Comparison of ENCODE assay signal across 10 cellular contexts in the genomic region with DNA sequence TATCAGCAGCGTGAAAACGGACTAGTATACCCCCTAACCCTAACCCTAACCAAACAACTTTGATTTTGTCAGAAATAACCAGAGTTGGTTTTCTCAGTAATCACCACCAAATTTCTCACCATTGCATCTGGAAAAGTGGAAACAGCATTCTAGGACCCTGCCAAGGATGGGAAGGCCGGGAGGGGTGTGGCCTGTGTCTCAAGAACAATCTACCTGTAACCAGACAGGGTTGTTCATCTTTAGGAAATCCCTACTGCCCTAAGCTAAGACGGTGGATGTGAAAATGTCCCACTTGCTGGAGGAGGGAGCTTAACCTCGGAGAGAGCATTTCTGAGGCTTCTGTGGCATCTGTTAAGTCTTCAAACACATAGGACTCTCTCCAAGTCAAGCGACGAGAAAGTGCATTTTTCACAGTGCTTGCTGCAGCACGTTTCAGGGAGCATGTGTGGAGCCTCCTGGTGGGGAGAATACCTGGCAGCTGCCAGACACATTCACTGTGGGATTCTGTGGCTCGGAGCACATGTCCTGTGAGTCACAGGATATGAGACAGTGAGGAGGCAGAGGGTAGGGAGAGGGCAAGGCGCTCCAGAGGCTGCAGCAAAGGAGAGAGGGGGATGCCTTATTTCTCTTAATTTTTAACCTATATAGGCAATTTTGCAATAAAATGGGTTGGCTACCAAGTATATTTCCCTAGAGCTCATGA.
DNase-seq lines count a peak whose midpoint lies in the region; ATAC-seq, FAIRE-seq and TF ChIP-seq lines count a peak whose summit lies in the region.
"Had no signal": no experiment of that assay in that cellular context is flagged by ENCODE, and none has a peak within 500 bp of the region (broad histone marks: within the 10 kb centered on the region; RNA-seq: fewer than 3 reads in every experiment).

No MANE protein-coding gene starts in this region.

- peak overlapping the region; percentile 65 for H3K27ac Mint-ChIP-seq in activated T-helper 17 cell treated with anti-CD3 and anti-CD28 coated beads, Interleukin-2, amount 50 U/mL, for 72 hours
- H3K27ac Mint-ChIP-seq: memory B cell had no signal

- no peaks in the 10 kb centered on the region for H3K27me3 Mint-ChIP-seq in activated T-helper 17 cell treated with anti-CD3 and anti-CD28 coated beads, Interleukin-2, amount 50 U/mL, for 72 hours

- no peaks in the 10 kb centered on the region for H3K9me3 ChIP-seq in right cardiac atrium (ENCODE audit: control insufficient read depth, low read length)
- H3K9me3 ChIP-seq in smooth muscle cell (replicated peaks; ENCODE audit: low read depth): no peaks in the 10 kb centered on the region

- peaks cover 13% of the 10 kb centered on the region for H3K4me1 Mint-ChIP-seq in activated T-helper 17 cell treated with anti-CD3 and anti-CD28 coated beads, Interleukin-2, amount 50 U/mL, for 72 hours

- no peak overlapping the region for H3K27ac ChIP-seq in right cardiac atrium (ENCODE audit: low read length)
- H3K27ac ChIP-seq in smooth muscle cell (ENCODE audit: low read depth): peak overlapping the region; percentile 70
- H3K27ac ChIP-seq: KMS-11 had no signal

- H3K4me3 Mint-ChIP-seq in activated T-helper 17 cell treated with anti-CD3 and anti-CD28 coated beads, Interleukin-2, amount 50 U/mL, for 72 hours: peak overlapping the region; percentile 30
- H3K4me3 Mint-ChIP-seq: memory B cell had no signal

- no peaks in the 10 kb centered on the region for H3K36me3 Mint-ChIP-seq in activated T-helper 17 cell treated with anti-CD3 and anti-CD28 coated beads, Interleukin-2, amount 50 U/mL, for 72 hours (ENCODE audit: low read depth)
- H3K36me3 Mint-ChIP-seq: memory B cell had no signal

- H3F3A ChIP-seq in smooth muscle cell (ENCODE audit: low read depth): peaks cover 4% of the 10 kb centered on the region

- TF ChIP-seq CTCF in D721Med (IDR thresholded peaks at IDR 0.05; ENCODE audit: insufficient read depth, missing control alignments): peak; percentile 47
- peak; percentile 53 for TF ChIP-seq CTCF in smooth muscle cell (IDR thresholded peaks at IDR 0.05; ENCODE audit: borderline replicate concordance, insufficient read depth, poor library complexity, severe bottlenecking)

- H3K9me3 Mint-ChIP-seq in activated T-helper 17 cell treated with anti-CD3 and anti-CD28 coated beads, Interleukin-2, amount 50 U/mL, for 72 hours: no peaks in the 10 kb centered on the region
- H3K9me3 Mint-ChIP-seq: memory B cell had no signal

- no peak for FAIRE-seq in D721Med (lab: Jason Lieb, UNC)

- H3K27me3 ChIP-seq in right cardiac atrium (ENCODE audit: control insufficient read depth, insufficient read depth) (no peaks in the 10 kb centered on the region), smooth muscle cell (ENCODE audit: low read depth) (no peaks in the 10 kb centered on the region)

- H3K36me3 ChIP-seq in smooth muscle cell (ENCODE audit: low read depth): no peaks in the 10 kb centered on the region

- no peaks in the 10 kb centered on the region for H3K4me1 ChIP-seq in right cardiac atrium (ENCODE audit: control insufficient read depth, insufficient read depth, low read length)
- peaks cover 7% of the 10 kb centered on the region for H3K4me1 ChIP-seq in smooth muscle cell (ENCODE audit: low read depth)

- H3K9ac ChIP-seq in smooth muscle cell (ENCODE audit: low read depth): peak overlapping the region; percentile 41
- H3K9ac ChIP-seq: KMS-11 had no signal

- intact Hi-C loops in right cardiac atrium (cut with DNase I): no loop called here

- 38% methylated on average over 10 of the region's 10 CpGs for WGBS in right cardiac atrium
- WGBS in smooth muscle cell (ENCODE audit: low lambda C conversion rate): 29% methylated on average over 10 of the region's 10 CpGs

- no peaks in the 10 kb centered on the region for H4K20me1 ChIP-seq in smooth muscle cell (ENCODE audit: low read depth)

- DNase-seq in D721Med (ENCODE audit: insufficient read length, low spot score) (no peak), LoVo (ENCODE audit: low spot score) (peak; percentile 90), right cardiac atrium (peak in 2 of 3 donors; percentile 34 to 49), smooth muscle cell (lab: John Stamatoyannopoulos, UW; ENCODE audit: unreplicated experiment) (peak; percentile 17)
- no peak for DNase-seq in activated CD8-positive, alpha-beta memory T cell treated with anti-CD3 and anti-CD28 coated beads, Interleukin-2, amount 50 U/mL, for 4 hours
- no peak for DNase-seq in activated CD8-positive, alpha-beta memory T cell treated with anti-CD3 and anti-CD28 coated beads for 24 hours

- no peak overlapping the region for H2AFZ ChIP-seq in smooth muscle cell (ENCODE audit: low read depth)

- ATAC-seq in activated T-helper 17 cell treated with anti-CD3 and anti-CD28 coated beads, Interleukin-2, amount 50 U/mL, for 72 hours (replicated peaks): peak; percentile 94
- ATAC-seq in right cardiac atrium (peak; percentile 54 to 92), HG03432 (IDR thresholded peaks at IDR 0.05; ENCODE audit: unreplicated experiment) (no peak)

- no peaks in the 10 kb centered on the region for H3K79me2 ChIP-seq in smooth muscle cell (ENCODE audit: low read depth)

- H3K4me3 ChIP-seq in right cardiac atrium (ENCODE audit: low read length) (no peak overlapping the region), smooth muscle cell (no peak overlapping the region)

- peak overlapping the region; percentile 42 for H3K4me2 ChIP-seq in smooth muscle cell
- H3K4me2 ChIP-seq: KMS-11 had no signal

Comparison
In these comparisons a context has a peak if more than half of its experiments do, and no peak if none do; other contexts are left out.
1. DNase-seq: peak in LoVo (single experiment), right cardiac atrium (2 of 3) and smooth muscle cell (single experiment); none in D721Med (single experiment), activated CD8-positive, alpha-beta memory T cell treated with anti-CD3 and anti-CD28 coated beads, Interleukin-2, amount 50 U/mL, for 4 hours (single experiment) and activated CD8-positive, alpha-beta memory T cell treated with anti-CD3 and anti-CD28 coated beads for 24 hours (single experiment).